ENCODE assay signal across 34 cellular contexts in the genomic region with DNA sequence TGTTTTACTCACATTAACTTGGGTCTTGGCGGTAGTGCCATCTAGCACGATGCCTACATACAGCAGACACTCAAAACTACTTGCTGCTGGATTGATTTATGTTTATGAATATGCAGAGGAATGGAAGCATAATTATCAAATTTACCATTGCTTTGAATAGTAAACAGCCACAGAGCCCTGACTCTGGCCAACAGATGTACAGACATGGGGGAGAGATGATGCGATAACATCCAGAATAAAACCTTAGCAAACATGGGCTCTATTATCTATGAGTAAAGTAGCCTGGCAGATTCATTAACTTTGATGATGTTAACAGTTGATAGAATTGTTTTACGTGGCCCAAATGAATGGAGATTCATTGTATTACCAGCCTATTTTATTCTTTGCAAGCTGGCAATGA. TPM values are rescaled to one million over a fixed set of nuclear protein-coding genes. Genes with fewer than 3 reads are reported as not detected.
"Had no signal": no experiment of that assay in that cellular context is flagged by ENCODE, and none has a peak within 500 bp of the region (broad histone marks: within the 10 kb centered on the region; RNA-seq: fewer than 3 reads in every experiment).

No MANE protein-coding gene starts in this region.

- H3K9me3 ChIP-seq: adrenal gland, ascending aorta, body of pancreas, breast epithelium had no signal

- DNase-seq: activated effector memory CD4-positive, alpha-beta T cell treated with anti-CD3 and anti-CD28 coated beads, Interleukin-2, amount 50 U/mL, for 16 hours; activated effector memory CD4-positive, alpha-beta T cell treated with Interleukin-2 at 50 U/mL for 16 hours; activated gamma-delta T cell; activated gamma-delta T cell treated with Interleukin-2 at 50 U/mL for 16 hours; activated naive CD4-positive, alpha-beta T cell; activated naive CD4-positive, alpha-beta T cell treated with anti-CD3 and anti-CD28 coated beads for 36 hours; activated naive CD4-positive, alpha-beta T cell treated with anti-CD3 and anti-CD28 coated beads, Interleukin-2, amount 10 ng/mL, durations not matched to agents 7 days and 5 days; activated naive CD4-positive, alpha-beta T cell treated with anti-CD3 and anti-CD28 coated beads, Interleukin-2, amount 50 U/mL, for 16 hours; activated naive CD4-positive, alpha-beta T cell treated with Interleukin-2 at 50 U/mL for 16 hours; activated naive CD8-positive, alpha-beta T cell treated with anti-CD3 and anti-CD28 coated beads for 36 hours; activated naive CD8-positive, alpha-beta T cell treated with anti-CD3 and anti-CD28 coated beads, Interleukin-2, amount 10 ng/mL, durations not matched to agents 7 days and 5 days; activated naive CD8-positive, alpha-beta T cell treated with anti-CD3 and anti-CD28 coated beads, Interleukin-2, amount 50 U/mL, for 24 hours; activated T-cell treated with anti-CD3 and anti-CD28 coated beads, Interleukin-2, amount 50 U/mL, for 24 hours; activated T-cell treated with anti-CD3 and anti-CD28 coated beads, Interleukin-2, amount 50 U/mL, for 4 hours; activated T-cell treated with anti-CD3 and anti-CD28 coated beads, Interleukin-2, amount 50 U/mL, for 48 hours; activated T-cell treated with anti-CD3 and anti-CD28 coated beads, Interleukin-2, amount 50 U/mL, for 72 hours; adrenal gland; amniotic stem cell; amygdala; anterior cingulate cortex; aorta; body of pancreas; brain microvascular endothelial cell; caudate nucleus; central memory CD4-positive, alpha-beta T cell; cerebellar nuclear complex had no signal

- FAIRE-seq: bronchial epithelial cell had no signal

- H3K36me3 ChIP-seq: adrenal gland, ascending aorta, brain microvascular endothelial cell, breast epithelium, cardiac muscle cell had no signal

- H3K4me3 ChIP-seq: adrenal gland, ascending aorta, body of pancreas, breast epithelium, cardiac muscle cell had no signal

- H3K27me3 ChIP-seq: adrenal gland, ascending aorta, body of pancreas, brain microvascular endothelial cell, breast epithelium, cardiac muscle cell had no signal

- H3K27ac ChIP-seq: adrenal gland, ascending aorta, body of pancreas, brain microvascular endothelial cell, breast epithelium, cardiac muscle cell had no signal

- ATAC-seq: activated naive CD4-positive, alpha-beta T cell treated with anti-CD3 and anti-CD28 coated beads, Interleukin-2, amount 50 U/mL, for 72 hours; activated naive CD8-positive, alpha-beta T cell treated with anti-CD3 and anti-CD28 coated beads, Interleukin-2, amount 50 U/mL, for 24 hours; activated T-cell treated with anti-CD3 and anti-CD28 coated beads, Interleukin-2, amount 50 U/mL, for 4 hours; activated T-cell treated with anti-CD3 and anti-CD28 coated beads, Interleukin-2, amount 50 U/mL, for 72 hours; activated T-helper 17 cell treated with anti-CD3 and anti-CD28 coated beads, Interleukin-2, amount 50 U/mL, for 72 hours; body of pancreas had no signal

- H3K4me1 ChIP-seq: adrenal gland, ascending aorta, body of pancreas, breast epithelium had no signal

RNA-seq across cellular contexts. Expression of gene PTGFR, which starts 42.8 kb away (rescaled TPM):
- total RNA-seq: activated naive CD4-positive, alpha-beta T cell treated with anti-CD3 and anti-CD28 coated beads for 36 hours; activated naive CD4-positive, alpha-beta T cell treated with anti-CD3 and anti-CD28 coated beads, Interleukin-2, amount 50 U/mL, for 72 hours; activated naive CD8-positive, alpha-beta T cell treated with anti-CD3 and anti-CD28 coated beads for 36 hours; activated naive CD8-positive, alpha-beta T cell treated with anti-CD3 and anti-CD28 coated beads, Interleukin-2, amount 10 ng/mL, durations not matched to agents 7 days and 5 days; activated T-cell treated with anti-CD3 and anti-CD28 coated beads, Interleukin-2, amount 50 U/mL, for 4 hours; activated T-cell treated with anti-CD3 and anti-CD28 coated beads, Interleukin-2, amount 50 U/mL, for 72 hours; activated T-helper 1 cell treated with anti-CD3 and anti-CD28 coated beads, Interleukin-12 subunit alpha, Interleukin-12 subunit beta, Interleukin-2, Interleukin-4 antibody, amounts not matched to agents 30 ng/mL and 10 ng/mL and 1 ng/mL, durations not matched to agents 14 hours and 24 hours and 36 hours; activated T-helper 17 cell treated with anti-CD3 and anti-CD28 coated beads, Interleukin-2, amount 50 U/mL, for 72 hours; activated T-helper 2 cell treated with anti-CD3 and anti-CD28 coated beads, Interferon-gamma antibody, Interleukin-2, Interleukin-4, amounts not matched to agents 10 μg/mL and 5 μg/mL and 100 μg/mL, durations not matched to agents 14 hours and 24 hours and 36 hours; cardiac muscle cell had no signal
- polyA plus RNA-seq: cardiac muscle cell had no signal
